In the genomic region with DNA sequence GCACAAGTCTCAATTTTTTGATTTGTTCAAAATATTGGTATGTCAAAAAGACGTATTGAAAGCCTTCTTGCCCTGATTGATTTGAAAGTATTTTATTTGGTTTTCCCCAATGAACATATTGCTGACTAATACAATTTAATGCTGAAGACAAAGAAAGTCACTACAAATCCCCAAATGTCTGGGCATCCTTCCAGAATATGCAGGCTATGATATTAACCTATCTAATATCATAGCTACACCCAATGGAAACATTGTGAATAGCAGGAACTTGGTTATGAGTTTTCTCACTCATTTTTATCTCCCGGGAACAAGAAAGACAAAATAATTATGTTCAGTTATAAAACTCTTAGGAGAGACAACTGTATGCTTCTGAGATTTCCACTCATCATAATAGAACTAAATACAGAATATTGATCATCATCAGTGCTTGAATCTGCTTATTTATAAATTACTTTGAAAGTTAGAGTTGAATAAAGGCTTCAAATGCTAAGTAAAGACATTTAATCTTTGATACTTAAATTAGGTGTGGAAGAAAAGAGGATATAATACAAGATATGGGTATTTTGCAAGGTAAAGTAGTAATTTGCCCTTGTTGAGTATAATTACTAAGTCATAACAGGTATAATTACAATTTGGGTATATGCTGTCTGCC, we compare ENCODE assay signal across 7 cellular contexts.
A peak's percentile ranks its signal among the peaks of the same experiment; 100 is the strongest.
DNase-seq lines count a peak whose midpoint lies in the region; ATAC-seq and TF ChIP-seq lines count a peak whose summit lies in the region.

No MANE protein-coding gene starts in this region.

- ATAC-seq in HCT116 (no peak; the same call in 1 of the 2 replicates), thoracic aorta (ENCODE audit: insufficient number of reproducible peaks, low FRiP score, low read depth) (no peak)

- no peak overlapping the region for H3K4me3 ChIP-seq in HCT116 (replicated peaks in 1 of 2; ENCODE audit: low read depth in 1 of 2, low read length in 2 of 2)
- no peak overlapping the region for H3K4me3 ChIP-seq in Peyer's patch
- H3K4me3 ChIP-seq in thoracic aorta = no peak overlapping the region

- no peaks in the 10 kb centered on the region for H4K20me1 ChIP-seq in HCT116 (ENCODE audit: insufficient read depth)

- no peaks in the 10 kb centered on the region for H3K36me3 ChIP-seq in HCT116 (ENCODE audit: control insufficient read depth in 1 of 2, insufficient read depth in 2 of 2, low read length in 2 of 2)
- no peaks in the 10 kb centered on the region for H3K36me3 ChIP-seq in Peyer's patch
- H3K36me3 ChIP-seq in thoracic aorta = no peaks in the 10 kb centered on the region

- BruUV-seq in HCT116 (replicated peaks; lab: Mats Ljungman, UMichigan) = no TSS peak

- H3K9ac ChIP-seq in HCT116 (ENCODE audit: low read length) = no peak overlapping the region

- no peak overlapping the region for H3K4me3 Mint-ChIP-seq in nephron progenitor cell

- POLR2A ChIA-PET in HCT116 (lab: Charles Lee) = no interaction called here

- intact Hi-C loops in HCT116 (cut with micrococcal nuclease) = loop anchor here (2.0 kb wide), 2 partner anchors 848 to 1098 kb away; no protein-coding TSS in a partner anchor

- H3K36me3 Mint-ChIP-seq in nephron progenitor cell (ENCODE audit: low read depth) = peaks cover 5% of the 10 kb centered on the region

- RAD21 ChIA-PET in HCT116 (lab: Charles Lee; ENCODE audit: low non-redundant PET in 1 of 2, low total read pairs in 2 of 2, uncharacterized antibody in 2 of 2, unreplicated experiment in 2 of 2) = interaction anchor here (0.5 to 1.0 kb wide), 2 partner anchors 429 to 848 kb away, joined by 3 to 4 read pairs; no protein-coding TSS in a partner anchor

- no peak for TF ChIP-seq POLR2A in HCT116 (IDR thresholded peaks at IDR 0.05; ENCODE audit: borderline replicate concordance, extremely low read depth, insufficient read depth, insufficient read length)
- TF ChIP-seq POLR2A in Peyer's patch (IDR thresholded peaks at IDR 0.05) = no peak

- H3K9me3 ChIP-seq in HCT116 (ENCODE audit: control insufficient read depth in 1 of 2, insufficient read depth in 1 of 2, low read depth in 1 of 2, low read length in 2 of 2) (no peaks in the 10 kb centered on the region), Peyer's patch (no peaks in the 10 kb centered on the region), thoracic aorta (no peaks in the 10 kb centered on the region)

- H3K4me1 Mint-ChIP-seq in nephron progenitor cell = peaks cover 7% of the 10 kb centered on the region

- H3K27me3 ChIP-seq in HCT116 (ENCODE audit: insufficient read depth, low read length) (no peaks in the 10 kb centered on the region), Peyer's patch (no peaks in the 10 kb centered on the region), thoracic aorta (replicated peaks; ENCODE audit: insufficient read depth) (no peaks in the 10 kb centered on the region)

- H3K9me2 ChIP-seq in HCT116 (ENCODE audit: insufficient read depth) = no peaks in the 10 kb centered on the region

- no peak overlapping the region for H2AFZ ChIP-seq in HCT116 (ENCODE audit: low read depth, low read length, poor library complexity, severe bottlenecking)

- CTCF ChIA-PET in HCT116 (lab: Charles Lee) = interaction anchor here (1.3 to 2.6 kb wide), 2 partner anchors 849 to 1097 kb away, joined by 3 to 7 read pairs; no protein-coding TSS in a partner anchor

- H3K27ac Mint-ChIP-seq in nephron progenitor cell = no peak overlapping the region

- peak; percentile 63 for TF ChIP-seq RAD21 in HCT116 (IDR thresholded peaks at IDR 0.05; ENCODE audit: low read depth)

- H3K9me3 Mint-ChIP-seq in nephron progenitor cell = no peaks in the 10 kb centered on the region

- TF ChIP-seq CTCF in HCT116 (IDR thresholded peaks at IDR 0.05 in 2 of 3, conservative IDR thresholded peaks at IDR 0.05 in 1 of 3; ENCODE audit: borderline replicate concordance in 1 of 3, insufficient read depth in 1 of 3, low read depth in 2 of 3, low read length in 2 of 3) = peak; percentile 22 to 51 (median 35); a peak in 4 of 6 replicates
- TF ChIP-seq CTCF in Peyer's patch (IDR thresholded peaks at IDR 0.05) = peak in 5 of 6 experiments; percentile 16 to 56 (median 54)
- TF ChIP-seq CTCF in thoracic aorta (IDR thresholded peaks at IDR 0.05) = peak; percentile 56
- no peak for TF ChIP-seq CTCF in nephron progenitor cell (IDR thresholded peaks at IDR 0.05)

- DNase-seq in HCT116 (ENCODE audit: low read depth, low spot score) (peak; percentile 16), Peyer's patch (no peak), glomerular endothelial cell (ENCODE audit: extremely low read depth, low read depth, low spot score) (peak; percentile 93), thoracic aorta (ENCODE audit: low spot score) (no peak), nephron progenitor cell (no peak), activated gamma-delta T cell (lab: John Stamatoyannopoulos, UW) (no peak)
- no peak for DNase-seq in activated CD4-positive, alpha-beta T cell treated with anti-CD3 and anti-CD28 coated beads for 1 hour

- no peaks in the 10 kb centered on the region for H3K79me2 ChIP-seq in HCT116 (ENCODE audit: insufficient read depth, low read length)

- no peak overlapping the region for H3K4me2 ChIP-seq in HCT116 (ENCODE audit: low read length)

- H3K27me3 Mint-ChIP-seq in nephron progenitor cell (ENCODE audit: low read depth, poor library complexity) = no peaks in the 10 kb centered on the region

- H3K27ac ChIP-seq in HCT116 (ENCODE audit: low read depth, low read length) (no peak overlapping the region), Peyer's patch (no peak overlapping the region), thoracic aorta (no peak overlapping the region)

- H3K4me1 ChIP-seq in HCT116 (ENCODE audit: control insufficient read depth in 1 of 2, insufficient read depth in 2 of 2, low read length in 2 of 2) = no peaks in the 10 kb centered on the region
- no peaks in the 10 kb centered on the region for H3K4me1 ChIP-seq in Peyer's patch
- peaks cover 14 to 30% of the 10 kb centered on the region in 2 donors for H3K4me1 ChIP-seq in thoracic aorta (ENCODE audit: control insufficient read depth in 1 of 2, low read depth in 2 of 2)

TF ChIP-seq in HCT116, 20 proteins besides CTCF, POLR2A, EP300 and RAD21:
- TF ChIP-seq EZH2 (IDR thresholded peaks at IDR 0.05) (no peak), ELF1 (IDR thresholded peaks at IDR 0.05; ENCODE audit: borderline replicate concordance, low read depth) (no peak), SRF (IDR thresholded peaks at IDR 0.05; ENCODE audit: low read depth) (no peak), SIN3A (IDR thresholded peaks at IDR 0.05; ENCODE audit: low read depth) (no peak), ZNF274 (IDR thresholded peaks at IDR 0.05; ENCODE audit: low read depth, low read length) (no peak), EGR1 (IDR thresholded peaks at IDR 0.05; ENCODE audit: low read depth) (no peak), ZFX (IDR thresholded peaks at IDR 0.05) (no peak), FOSL1 (IDR thresholded peaks at IDR 0.05; ENCODE audit: low read depth) (no peak)
- TF ChIP-seq, protein P1, sequence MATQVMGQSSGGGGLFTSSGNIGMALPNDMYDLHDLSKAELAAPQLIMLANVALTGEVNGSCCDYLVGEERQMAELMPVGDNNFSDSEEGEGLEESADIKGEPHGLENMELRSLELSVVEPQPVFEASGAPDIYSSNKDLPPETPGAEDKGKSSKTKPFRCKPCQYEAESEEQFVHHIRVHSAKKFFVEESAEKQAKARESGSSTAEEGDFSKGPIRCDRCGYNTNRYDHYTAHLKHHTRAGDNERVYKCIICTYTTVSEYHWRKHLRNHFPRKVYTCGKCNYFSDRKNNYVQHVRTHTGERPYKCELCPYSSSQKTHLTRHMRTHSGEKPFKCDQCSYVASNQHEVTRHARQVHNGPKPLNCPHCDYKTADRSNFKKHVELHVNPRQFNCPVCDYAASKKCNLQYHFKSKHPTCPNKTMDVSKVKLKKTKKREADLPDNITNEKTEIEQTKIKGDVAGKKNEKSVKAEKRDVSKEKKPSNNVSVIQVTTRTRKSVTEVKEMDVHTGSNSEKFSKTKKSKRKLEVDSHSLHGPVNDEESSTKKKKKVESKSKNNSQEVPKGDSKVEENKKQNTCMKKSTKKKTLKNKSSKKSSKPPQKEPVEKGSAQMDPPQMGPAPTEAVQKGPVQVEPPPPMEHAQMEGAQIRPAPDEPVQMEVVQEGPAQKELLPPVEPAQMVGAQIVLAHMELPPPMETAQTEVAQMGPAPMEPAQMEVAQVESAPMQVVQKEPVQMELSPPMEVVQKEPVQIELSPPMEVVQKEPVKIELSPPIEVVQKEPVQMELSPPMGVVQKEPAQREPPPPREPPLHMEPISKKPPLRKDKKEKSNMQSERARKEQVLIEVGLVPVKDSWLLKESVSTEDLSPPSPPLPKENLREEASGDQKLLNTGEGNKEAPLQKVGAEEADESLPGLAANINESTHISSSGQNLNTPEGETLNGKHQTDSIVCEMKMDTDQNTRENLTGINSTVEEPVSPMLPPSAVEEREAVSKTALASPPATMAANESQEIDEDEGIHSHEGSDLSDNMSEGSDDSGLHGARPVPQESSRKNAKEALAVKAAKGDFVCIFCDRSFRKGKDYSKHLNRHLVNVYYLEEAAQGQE (IDR thresholded peaks at IDR 0.05; ENCODE audit: low read depth) = no peak

Comparison
In these comparisons a context has a peak if more than half of its experiments do, and no peak if none do; other contexts are left out.
1. DNase-seq: peak in HCT116 (single experiment) and glomerular endothelial cell (single experiment); none in Peyer's patch (0 of 3), thoracic aorta (single experiment), nephron progenitor cell (single experiment), activated gamma-delta T cell (single experiment) and activated CD4-positive, alpha-beta T cell treated with anti-CD3 and anti-CD28 coated beads for 1 hour (single experiment).